Comparison of ENCODE assay signal across 8 cellular contexts in genomic region chr2:32135409-32135808, GRCh38. TPM values are rescaled to one million over a fixed set of nuclear protein-coding genes. Genes with fewer than 3 reads are reported as not detected.
A peak's percentile ranks its signal among the peaks of the same experiment; 100 is the strongest.
DNase-seq lines count a peak whose midpoint lies in the region; ATAC-seq and TF ChIP-seq lines count a peak whose summit lies in the region.

No MANE protein-coding gene starts in this region.

- H3K4me3 ChIP-seq in left lung = no peak overlapping the region
- no peak overlapping the region for H3K4me3 ChIP-seq in lower leg skin (ENCODE audit: low read depth, poor library complexity, severe bottlenecking)
- no peak overlapping the region for H3K4me3 ChIP-seq in WERI-Rb-1 (ENCODE audit: low read depth, low read length)

- no peak for TF ChIP-seq CTCF in left lung (IDR thresholded peaks at IDR 0.05)
- TF ChIP-seq CTCF in lower leg skin (IDR thresholded peaks at IDR 0.05) = no peak
- no peak for TF ChIP-seq CTCF in WERI-Rb-1 (IDR thresholded peaks at IDR 0.05; ENCODE audit: low read depth, low read length)

- no peak for TF ChIP-seq POLR2A in lower leg skin (IDR thresholded peaks at IDR 0.05)

- H3K27me3 ChIP-seq in left lung (no peaks in the 10 kb centered on the region), WERI-Rb-1 (ENCODE audit: insufficient read depth, low read depth, severe bottlenecking) (no peaks in the 10 kb centered on the region)

- DNase-seq in NCI-H2081 (lab: John Stamatoyannopoulos, UW) (peak; percentile 21 to 37), NCI-H2081 treated with DMSO at 0.1 percent for 48 hours (lab: John Stamatoyannopoulos, UW) (no peak), KBM-7 (peak; percentile 60), amniotic stem cell (lab: John Stamatoyannopoulos, UW) (peak; percentile 28), left lung (no peak), lower leg skin (ENCODE audit: low spot score in 2 of 2) (no peak), WERI-Rb-1 (no peak)

- no peak overlapping the region for H3K27ac ChIP-seq in left lung
- H3K27ac ChIP-seq in WERI-Rb-1 = no peak overlapping the region

- intact Hi-C loops in left lung (cut with DNase I) = no loop called here
- intact Hi-C loops in lower leg skin (cut with DNase I; ENCODE audit: low total_unique reads) = no loop called here

- H3K36me3 ChIP-seq in left lung (peaks cover 0 to 46% of the 10 kb centered on the region in 2 donors), WERI-Rb-1 (peaks cover 23% of the 10 kb centered on the region)

- ATAC-seq in left lung = peak; percentile 86
- ATAC-seq in GM21390 (IDR thresholded peaks at IDR 0.05; ENCODE audit: unreplicated experiment) = no peak

- in situ Hi-C loops in KBM-7 (cut with MboI; ENCODE audit: low pct_unique_long_range_greater_than_20kb, low sequenced_read_pairs) = no loop called here

- H3K9me3 ChIP-seq in left lung (no peaks in the 10 kb centered on the region), WERI-Rb-1 (ENCODE audit: severe bottlenecking) (no peaks in the 10 kb centered on the region)

- 92% methylated on average over 8 of the region's 8 CpGs for whole genome bisulfite sequencing in lower leg skin, 2 donors

- no peaks in the 10 kb centered on the region for H3K4me1 ChIP-seq in left lung

RNA-seq across cellular contexts. Expression of gene SLC30A6, which starts 30.3 kb away (rescaled TPM):
- total RNA-seq in left lung = 10 to 100 TPM; 29.3 to 29.9 TPM
- total RNA-seq in lower leg skin = 10 to 100 TPM; 12.3 to 20.7 (median 15.7) TPM

Comparison
In these comparisons a context has a peak if more than half of its experiments do, and no peak if none do; other contexts are left out.
1. DNase-seq: peak in NCI-H2081 (2 of 2), KBM-7 (single experiment) and amniotic stem cell (single experiment); none in NCI-H2081 treated with DMSO at 0.1 percent for 48 hours (single experiment), left lung (0 of 2), lower leg skin (0 of 2) and WERI-Rb-1 (single experiment).